In the genomic region with DNA sequence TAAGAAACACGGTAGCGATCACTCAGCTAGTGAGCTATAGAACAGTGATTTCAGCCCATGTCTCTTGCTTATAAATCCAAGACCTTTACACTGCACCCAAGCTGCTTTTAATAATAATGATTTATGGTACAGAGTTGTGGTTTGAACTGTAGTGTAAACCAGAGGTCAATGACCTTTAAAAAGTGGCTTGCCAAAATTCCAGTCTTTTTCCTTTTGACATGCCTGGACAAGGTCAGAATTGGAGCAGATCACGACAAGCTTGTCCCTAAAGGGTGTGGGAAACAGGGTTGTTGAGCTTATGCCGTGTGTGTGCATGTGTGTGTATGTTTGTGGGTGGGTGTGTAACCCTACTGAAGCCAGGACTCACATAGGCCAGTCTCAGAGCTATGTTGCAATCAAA, we compare ENCODE assay signal across 19 cellular contexts.
DNase-seq lines count a peak whose midpoint lies in the region; ATAC-seq, FAIRE-seq and TF ChIP-seq lines count a peak whose summit lies in the region.
"Had no signal": no experiment of that assay in that cellular context is flagged by ENCODE, and none has a peak within 500 bp of the region (broad histone marks: within the 10 kb centered on the region; RNA-seq: fewer than 3 reads in every experiment).

No MANE protein-coding gene starts in this region.

- ATAC-seq in GM18502 (IDR thresholded peaks at IDR 0.05; ENCODE audit: poor library complexity, unreplicated experiment) = no peak
- ATAC-seq in activated CD4-positive, CD25-positive, alpha-beta regulatory T cell treated with anti-CD3 and anti-CD28 coated beads, Interleukin-2, amount 50 U/mL, for 24 hours = no peak
- ATAC-seq: HCT116 had no signal

- no peaks in the 10 kb centered on the region for H3K36me3 ChIP-seq in bronchial epithelial cell (ENCODE audit: control insufficient read depth, insufficient read depth, low read length)
- H3K36me3 ChIP-seq: Peyer's patch had no signal

- TF ChIP-seq CTCF in AG10803 (conservative IDR thresholded peaks at IDR 0.05; ENCODE audit: low read length) (no peak), bronchial epithelial cell (IDR thresholded peaks at IDR 0.05; ENCODE audit: insufficient read depth, low read length, severe bottlenecking) (no peak)

- no peak overlapping the region for H3K4me3 ChIP-seq in AG10803 (ENCODE audit: low read length)
- H3K4me3 ChIP-seq in bronchial epithelial cell (ENCODE audit: low read depth, low read length) = no peak overlapping the region
- H3K4me3 ChIP-seq: Peyer's patch had no signal

- peak; percentile 75 for DNase-seq in AG10803 (ENCODE audit: low read depth)
- DNase-seq in HTR-8/SVneo (ENCODE audit: insufficient read length, low spot score) = peak; percentile 23
- peak; percentile 29 for DNase-seq in bronchial epithelial cell (ENCODE audit: low read depth)
- peak; percentile 26 for DNase-seq in left kidney (ENCODE audit: low read depth, low spot score)
- DNase-seq in amygdala (lab: John Stamatoyannopoulos, UW) = no peak
- no peak for DNase-seq in NCI-H345 treated with DMSO at 0.1 percent for 48 hours (lab: John Stamatoyannopoulos, UW; ENCODE audit: unreplicated experiment)
- DNase-seq: CD4-positive, alpha-beta T cell; DND-41; Karpas-422; NCI-H1417 treated with DMSO at 0.1 percent for 48 hours; NCI-H2029; NCI-H510A treated with DMSO at 0.1 percent for 48 hours; Peyer's patch; SW 1271 had no signal

- FAIRE-seq in HTR-8/SVneo (lab: Jason Lieb, UNC) = no peak
- FAIRE-seq in bronchial epithelial cell (lab: Jason Lieb, UNC) = no peak
- FAIRE-seq: A204.1, D721Med had no signal

- H3K27me3 ChIP-seq in bronchial epithelial cell (ENCODE audit: control insufficient read depth, insufficient read depth, low read length) = no peaks in the 10 kb centered on the region
- H3K27me3 ChIP-seq: Peyer's patch had no signal

Comparison
In these comparisons a context has a peak if more than half of its experiments do, and no peak if none do; other contexts are left out.
1. DNase-seq: peak in AG10803 (single experiment), HTR-8/SVneo (single experiment), bronchial epithelial cell (single experiment) and left kidney (single experiment); none in amygdala (0 of 56) and NCI-H345 treated with DMSO at 0.1 percent for 48 hours (single experiment).